16 cellular contexts compared by ENCODE assay signal in genomic region chr12:132186208-132186856, GRCh38. TPM values are rescaled to one million over a fixed set of nuclear protein-coding genes. Genes with fewer than 3 reads are reported as not detected.
DNase-seq lines count a peak whose midpoint lies in the region; ATAC-seq and TF ChIP-seq lines count a peak whose summit lies in the region.
"Had no signal": no experiment of that assay in that cellular context is flagged by ENCODE, and none has a peak within 500 bp of the region (broad histone marks: within the 10 kb centered on the region; RNA-seq: fewer than 3 reads in every experiment).

No MANE protein-coding gene starts in this region.

- DNase-seq in CD4-positive, alpha-beta T cell, result no peak
- DNase-seq in activated CD4-positive, alpha-beta memory T cell treated with anti-CD3 and anti-CD28 coated beads, Interleukin-2, amount 10 ng/mL, durations not matched to agents 7 days and 5 days, result no peak
- DNase-seq in memory B cell (ENCODE audit: low spot score in 2 of 2) (no peak), HuH-7.5 (ENCODE audit: low spot score) (no peak), NCI-H774 (lab: John Stamatoyannopoulos, UW) (no peak)
- DNase-seq in stimulated activated CD4-positive, alpha-beta T cell treated with anti-CD3 and anti-CD28 coated beads, Interleukin-1b, Interleukin-23, amount 100 ng/mL, for 48 hours, result no peak
- DNase-seq: activated CD4-positive, alpha-beta T cell treated with anti-CD3 and anti-CD28 coated beads for 48 hours; KG1; NCI-H187 treated with DMSO at 0.1 percent for 48 hours; NCI-H510A; substantia nigra had no signal

- no peaks in the 10 kb centered on the region for H3K9me3 ChIP-seq in BLaER1
- no peaks in the 10 kb centered on the region for H3K9me3 ChIP-seq in CD4-positive, alpha-beta T cell (ENCODE audit: control insufficient read depth, low read length)
- H3K9me3 ChIP-seq: pancreas had no signal

- TF ChIP-seq CTCF in CD4-positive, alpha-beta T cell (IDR thresholded peaks at IDR 0.05), result no peak

- no peaks in the 10 kb centered on the region for H3K27me3 Mint-ChIP-seq in CD4-positive, alpha-beta T cell
- H3K27me3 Mint-ChIP-seq in activated CD4-positive, alpha-beta memory T cell treated with anti-CD3 and anti-CD28 coated beads, Interleukin-2, amount 10 ng/mL, durations not matched to agents 7 days and 5 days, result peaks cover 16% of the 10 kb centered on the region
- H3K27me3 Mint-ChIP-seq in memory B cell, result peaks cover 3% of the 10 kb centered on the region

- H3K4me1 Mint-ChIP-seq in CD4-positive, alpha-beta T cell (ENCODE audit: low read depth), result peaks cover 50% of the 10 kb centered on the region
- peaks cover 40% of the 10 kb centered on the region for H3K4me1 Mint-ChIP-seq in activated CD4-positive, alpha-beta memory T cell treated with anti-CD3 and anti-CD28 coated beads, Interleukin-2, amount 10 ng/mL, durations not matched to agents 7 days and 5 days
- peaks cover 13% of the 10 kb centered on the region for H3K4me1 Mint-ChIP-seq in memory B cell

- no peaks in the 10 kb centered on the region for H3K27me3 ChIP-seq in BLaER1
- no peaks in the 10 kb centered on the region for H3K27me3 ChIP-seq in CD4-positive, alpha-beta T cell (ENCODE audit: control insufficient read depth, insufficient read depth, low read length)
- H3K27me3 ChIP-seq: pancreas had no signal

- H3K36me3 Mint-ChIP-seq in CD4-positive, alpha-beta T cell (ENCODE audit: low read depth), result peaks cover 22% of the 10 kb centered on the region
- peaks cover 8% of the 10 kb centered on the region for H3K36me3 Mint-ChIP-seq in activated CD4-positive, alpha-beta memory T cell treated with anti-CD3 and anti-CD28 coated beads, Interleukin-2, amount 10 ng/mL, durations not matched to agents 7 days and 5 days (ENCODE audit: low read depth)
- H3K36me3 Mint-ChIP-seq in memory B cell, result no peaks in the 10 kb centered on the region

- peak overlapping the region; percentile 71 for H3K4me3 ChIP-seq in BLaER1
- H3K4me3 ChIP-seq: pancreas had no signal

- CTCF ChIA-PET in CD4-positive, alpha-beta T cell (lab: Charles Lee), result interaction anchor here (1.3 to 1.5 kb wide), 2 partner anchors 8 to 33 kb away, joined by 3 to 4 read pairs; no protein-coding TSS in a partner anchor
- CTCF ChIA-PET in activated CD4-positive, alpha-beta memory T cell treated with anti-CD3 and anti-CD28 coated beads, Interleukin-2, amount 10 ng/mL, durations not matched to agents 7 days and 5 days (lab: Charles Lee), result interaction anchor here (1.0 to 1.4 kb wide), 3 partner anchors 8 to 32 kb away, joined by 3 to 7 read pairs (median 3); no protein-coding TSS in a partner anchor

- no peak for ATAC-seq in CD4-positive, alpha-beta T cell (ENCODE audit: poor library complexity)
- ATAC-seq in memory B cell (ENCODE audit: low read depth), result no peak
- ATAC-seq: HCT116, pancreas, PC-3 had no signal

- intact Hi-C loops in CD4-positive, alpha-beta T cell (cut with DNase I, micrococcal nuclease), result loop anchor here (2.0 to 5.0 kb wide), 4 partner anchors 24 to 301 kb away; no protein-coding TSS in a partner anchor

- peak overlapping the region; percentile 86 for H3K27ac Mint-ChIP-seq in CD4-positive, alpha-beta T cell
- H3K27ac Mint-ChIP-seq in activated CD4-positive, alpha-beta memory T cell treated with anti-CD3 and anti-CD28 coated beads, Interleukin-2, amount 10 ng/mL, durations not matched to agents 7 days and 5 days, result peak overlapping the region; percentile 86
- no peak overlapping the region for H3K27ac Mint-ChIP-seq in memory B cell

- peaks cover 88% of the 10 kb centered on the region for H3K4me1 ChIP-seq in BLaER1

- peak overlapping the region; percentile 49 for H3K4me3 Mint-ChIP-seq in CD4-positive, alpha-beta T cell
- peak overlapping the region; percentile 74 for H3K4me3 Mint-ChIP-seq in activated CD4-positive, alpha-beta memory T cell treated with anti-CD3 and anti-CD28 coated beads, Interleukin-2, amount 10 ng/mL, durations not matched to agents 7 days and 5 days
- peak overlapping the region; percentile 30 for H3K4me3 Mint-ChIP-seq in memory B cell

- peaks cover 12% of the 10 kb centered on the region for H3K9me3 Mint-ChIP-seq in CD4-positive, alpha-beta T cell
- H3K9me3 Mint-ChIP-seq in activated CD4-positive, alpha-beta memory T cell treated with anti-CD3 and anti-CD28 coated beads, Interleukin-2, amount 10 ng/mL, durations not matched to agents 7 days and 5 days, result peaks cover 7% of the 10 kb centered on the region
- peaks cover 10% of the 10 kb centered on the region for H3K9me3 Mint-ChIP-seq in memory B cell

- POLR2A ChIA-PET in CD4-positive, alpha-beta T cell (lab: Charles Lee), result interaction anchor here (1.0 to 2.3 kb wide), 8 partner anchors 7 to 373 kb away, joined by 3 to 12 read pairs (median 5); no protein-coding TSS in a partner anchor
- POLR2A ChIA-PET in activated CD4-positive, alpha-beta memory T cell treated with anti-CD3 and anti-CD28 coated beads, Interleukin-2, amount 10 ng/mL, durations not matched to agents 7 days and 5 days (lab: Charles Lee), result interaction anchor here (0.7 to 1.2 kb wide), 2 partner anchors 11 to 18 kb away, joined by 4 read pairs; no protein-coding TSS in a partner anchor

- H3K9ac ChIP-seq in BLaER1, result peak overlapping the region; percentile 54

- peaks cover 5% of the 10 kb centered on the region; the same call in 1 of the 2 replicates for H4K20me1 ChIP-seq in BLaER1

- H3K27ac ChIP-seq in BLaER1, result peak overlapping the region; percentile 54
- H3K27ac ChIP-seq in CD4-positive, alpha-beta T cell (ENCODE audit: low read depth, low read length), result peak overlapping the region; percentile 68
- H3K27ac ChIP-seq: epithelial cell of prostate, pancreas had no signal

- H3K4me2 ChIP-seq in BLaER1, result peak overlapping the region; percentile 99

- no peaks in the 10 kb centered on the region for H3K36me3 ChIP-seq in BLaER1
- H3K36me3 ChIP-seq: pancreas had no signal

RNA-seq across cellular contexts. Expression of gene NOC4L, which starts 42.1 kb away (rescaled TPM):
- 10 to 100 TPM; 21.8 to 22.3 TPM for total RNA-seq in CD4-positive, alpha-beta T cell
- total RNA-seq in activated CD4-positive, alpha-beta memory T cell treated with anti-CD3 and anti-CD28 coated beads, Interleukin-2, amount 10 ng/mL, durations not matched to agents 7 days and 5 days, result 10 to 100 TPM; 23.4 to 23.6 TPM

RNA-seq across cellular contexts. Expression of gene DDX51, which starts 42.2 kb away (rescaled TPM):
- 10 to 100 TPM; 58.0 to 59.3 TPM for total RNA-seq in CD4-positive, alpha-beta T cell
- 10 to 100 TPM; 17.9 to 18.6 TPM for total RNA-seq in activated CD4-positive, alpha-beta memory T cell treated with anti-CD3 and anti-CD28 coated beads, Interleukin-2, amount 10 ng/mL, durations not matched to agents 7 days and 5 days
